9 cellular contexts compared by ENCODE assay signal in the genomic region with DNA sequence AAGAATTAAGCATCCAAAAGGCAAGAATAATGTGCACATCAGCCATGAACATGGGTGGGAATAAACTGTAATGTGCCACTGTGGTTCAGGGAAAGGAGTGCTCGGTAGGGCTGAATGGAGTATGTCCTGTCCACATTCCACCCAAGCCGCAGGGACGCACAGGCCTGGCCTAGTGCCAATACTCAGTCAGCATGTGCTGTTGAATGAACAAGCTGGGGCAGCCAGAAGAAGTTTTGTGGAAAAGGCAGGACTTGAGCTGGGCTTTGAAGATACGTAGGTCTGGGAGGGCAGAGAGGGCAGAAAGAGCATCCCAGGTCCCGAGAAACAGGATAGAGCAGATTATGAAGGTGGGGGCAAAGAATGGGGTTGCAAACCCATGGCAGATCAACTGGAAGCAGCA.
DNase-seq lines count a peak whose midpoint lies in the region; ATAC-seq and TF ChIP-seq lines count a peak whose summit lies in the region.
"Had no signal": no experiment of that assay in that cellular context is flagged by ENCODE, and none has a peak within 500 bp of the region (broad histone marks: within the 10 kb centered on the region; RNA-seq: fewer than 3 reads in every experiment).

No MANE protein-coding gene starts in this region.

- DNase-seq in COLO668 (lab: John Stamatoyannopoulos, UW; ENCODE audit: unreplicated experiment) = peak; percentile 44
- peak; percentile 41 for DNase-seq in NCI-H748 (lab: John Stamatoyannopoulos, UW; ENCODE audit: unreplicated experiment)
- DNase-seq in epithelial cell of proximal tubule (ENCODE audit: low read depth) = peak; percentile 70
- no peak for DNase-seq in naive thymus-derived CD4-positive, alpha-beta T cell
- no peak for DNase-seq in activated CD8-positive, alpha-beta memory T cell treated with anti-CD3 and anti-CD28 coated beads, Interleukin-2, amount 50 U/mL, for 48 hours
- DNase-seq in stimulated activated CD4-positive, alpha-beta T cell treated with anti-CD3 and anti-CD28 coated beads, Interleukin-15, amount 100 ng/mL, for 24 hours = no peak
- DNase-seq in activated CD8-positive, alpha-beta memory T cell treated with anti-CD3 and anti-CD28 coated beads, Interleukin-2, amount 10 ng/mL, durations not matched to agents 7 days and 5 days = no peak
- DNase-seq: stimulated activated CD4-positive, alpha-beta T cell treated with anti-CD3 and anti-CD28 coated beads, Interleukin-2, amount 100 ng/mL, for 48 hours had no signal

- intact Hi-C loops in naive thymus-derived CD4-positive, alpha-beta T cell (cut with micrococcal nuclease) = no loop called here

- H3K9me3 ChIP-seq in naive thymus-derived CD4-positive, alpha-beta T cell (ENCODE audit: control insufficient read depth in 2 of 3, low read length in 3 of 3) = no peaks in the 10 kb centered on the region

- H3K36me3 ChIP-seq in naive thymus-derived CD4-positive, alpha-beta T cell (ENCODE audit: control insufficient read depth in 2 of 3, insufficient read depth in 3 of 3, low read length in 3 of 3) = no peaks in the 10 kb centered on the region

- peaks cover 0 to 27% (median 21%) of the 10 kb centered on the region in 5 donors for H3K36me3 Mint-ChIP-seq in naive thymus-derived CD4-positive, alpha-beta T cell
- H3K36me3 Mint-ChIP-seq in activated CD8-positive, alpha-beta memory T cell treated with anti-CD3 and anti-CD28 coated beads, Interleukin-2, amount 10 ng/mL, durations not matched to agents 7 days and 5 days = no peaks in the 10 kb centered on the region

- H3K4me1 Mint-ChIP-seq in naive thymus-derived CD4-positive, alpha-beta T cell = peaks cover 11 to 33% (median 23%) of the 10 kb centered on the region in 7 donors
- H3K4me1 Mint-ChIP-seq in activated CD8-positive, alpha-beta memory T cell treated with anti-CD3 and anti-CD28 coated beads, Interleukin-2, amount 10 ng/mL, durations not matched to agents 7 days and 5 days = peaks cover 9% of the 10 kb centered on the region

- no peak for TF ChIP-seq CTCF in epithelial cell of proximal tubule (conservative IDR thresholded peaks at IDR 0.05; ENCODE audit: low read depth, low read length)

- H3K27ac Mint-ChIP-seq in naive thymus-derived CD4-positive, alpha-beta T cell = peak overlapping the region in 5 of 9 donors; percentile 11 to 80 (median 45)
- H3K27ac Mint-ChIP-seq in activated CD8-positive, alpha-beta memory T cell treated with anti-CD3 and anti-CD28 coated beads, Interleukin-2, amount 10 ng/mL, durations not matched to agents 7 days and 5 days = no peak overlapping the region

- CTCF ChIA-PET in naive thymus-derived CD4-positive, alpha-beta T cell (lab: Charles Lee) = interaction anchor here (1.0 kb wide), 1 partner anchor 208 kb away, joined by 3 read pairs; no protein-coding TSS in a partner anchor
- CTCF ChIA-PET in activated CD8-positive, alpha-beta memory T cell treated with anti-CD3 and anti-CD28 coated beads, Interleukin-2, amount 10 ng/mL, durations not matched to agents 7 days and 5 days (lab: Charles Lee) = no interaction called here

- POLR2A ChIA-PET in naive thymus-derived CD4-positive, alpha-beta T cell (lab: Charles Lee) = no interaction called here

- H3K4me3 ChIP-seq in epithelial cell of proximal tubule (ENCODE audit: low read depth, low read length) = no peak overlapping the region
- H3K4me3 ChIP-seq in naive thymus-derived CD4-positive, alpha-beta T cell (ENCODE audit: low read length) = no peak overlapping the region

- peaks cover 0 to 12% of the 10 kb centered on the region in 2 donors for H3K4me1 ChIP-seq in naive thymus-derived CD4-positive, alpha-beta T cell (ENCODE audit: control insufficient read depth in 2 of 2, insufficient read depth in 2 of 2, low read length in 2 of 2)

- no peak overlapping the region for H3K27ac ChIP-seq in naive thymus-derived CD4-positive, alpha-beta T cell (ENCODE audit: low read depth, low read length)

- no peaks in the 10 kb centered on the region for H3K27me3 ChIP-seq in naive thymus-derived CD4-positive, alpha-beta T cell (ENCODE audit: control insufficient read depth in 2 of 2, insufficient read depth in 2 of 2, low read length in 2 of 2)

- no peak for ATAC-seq in naive thymus-derived CD4-positive, alpha-beta T cell
- no peak for ATAC-seq in GM18870 (IDR thresholded peaks at IDR 0.05; ENCODE audit: unreplicated experiment)
- no peak for ATAC-seq in activated CD8-positive, alpha-beta memory T cell treated with anti-CD3 and anti-CD28 coated beads, Interleukin-2, amount 10 ng/mL, durations not matched to agents 7 days and 5 days

- H3K9me3 Mint-ChIP-seq in naive thymus-derived CD4-positive, alpha-beta T cell = peaks cover 0 to 8% (median 0%) of the 10 kb centered on the region in 11 donors
- H3K9me3 Mint-ChIP-seq in activated CD8-positive, alpha-beta memory T cell treated with anti-CD3 and anti-CD28 coated beads, Interleukin-2, amount 10 ng/mL, durations not matched to agents 7 days and 5 days (ENCODE audit: low read depth) = no peaks in the 10 kb centered on the region

- H3K27me3 Mint-ChIP-seq in naive thymus-derived CD4-positive, alpha-beta T cell = peaks cover 0 to 2% (median 0%) of the 10 kb centered on the region in 5 donors
- H3K27me3 Mint-ChIP-seq in activated CD8-positive, alpha-beta memory T cell treated with anti-CD3 and anti-CD28 coated beads, Interleukin-2, amount 10 ng/mL, durations not matched to agents 7 days and 5 days = no peaks in the 10 kb centered on the region

- peak overlapping the region in 1 of 10 donors; percentile 43 for H3K4me3 Mint-ChIP-seq in naive thymus-derived CD4-positive, alpha-beta T cell
- no peak overlapping the region for H3K4me3 Mint-ChIP-seq in activated CD8-positive, alpha-beta memory T cell treated with anti-CD3 and anti-CD28 coated beads, Interleukin-2, amount 10 ng/mL, durations not matched to agents 7 days and 5 days

Comparison
In these comparisons a context has a peak if more than half of its experiments do, and no peak if none do; other contexts are left out.
1. DNase-seq: peak in COLO668 (single experiment), NCI-H748 (single experiment) and epithelial cell of proximal tubule (single experiment); none in naive thymus-derived CD4-positive, alpha-beta T cell (0 of 9), activated CD8-positive, alpha-beta memory T cell treated with anti-CD3 and anti-CD28 coated beads, Interleukin-2, amount 50 U/mL, for 48 hours (single experiment), stimulated activated CD4-positive, alpha-beta T cell treated with anti-CD3 and anti-CD28 coated beads, Interleukin-15, amount 100 ng/mL, for 24 hours (single experiment) and activated CD8-positive, alpha-beta memory T cell treated with anti-CD3 and anti-CD28 coated beads, Interleukin-2, amount 10 ng/mL, durations not matched to agents 7 days and 5 days (single experiment).